8 cellular contexts compared by ENCODE assay signal in genomic region chr5:179549973-179550510, GRCh38. TPM values are rescaled to one million over a fixed set of nuclear protein-coding genes. Genes with fewer than 3 reads are reported as not detected.
DNase-seq lines count a peak whose midpoint lies in the region; ATAC-seq and TF ChIP-seq lines count a peak whose summit lies in the region.

No MANE protein-coding gene starts in this region.

- H3K27me3 Mint-ChIP-seq in activated naive CD4-positive, alpha-beta T cell treated with anti-CD3 and anti-CD28 coated beads, Interleukin-2, amount 50 U/mL, for 24 hours, result no peaks in the 10 kb centered on the region

- peak overlapping the region; percentile 97 for H3K4me3 Mint-ChIP-seq in activated naive CD4-positive, alpha-beta T cell treated with anti-CD3 and anti-CD28 coated beads, Interleukin-2, amount 50 U/mL, for 24 hours

- DNase-seq in NCI-H69 (lab: John Stamatoyannopoulos, UW), result peak; percentile 79
- DNase-seq in left cardiac atrium, result no peak
- DNase-seq in retina, result peak; percentile 81
- no peak for DNase-seq in activated gamma-delta T cell treated with Interleukin-2 at 50 U/mL for 16 hours
- DNase-seq in GM20000 (ENCODE audit: low spot score), result no peak

- H3K27ac Mint-ChIP-seq in activated naive CD4-positive, alpha-beta T cell treated with anti-CD3 and anti-CD28 coated beads, Interleukin-2, amount 50 U/mL, for 24 hours, result peak overlapping the region; percentile 100

- H3K9me3 Mint-ChIP-seq in activated naive CD4-positive, alpha-beta T cell treated with anti-CD3 and anti-CD28 coated beads, Interleukin-2, amount 50 U/mL, for 24 hours, result no peaks in the 10 kb centered on the region

- TF ChIP-seq CTCF in GM20000 (IDR thresholded peaks at IDR 0.05; ENCODE audit: extremely low read depth, missing control alignments), result no peak

- intact Hi-C loops in left cardiac atrium (cut with DNase I), result no loop called here

- ATAC-seq in GM18858 (IDR thresholded peaks at IDR 0.05; ENCODE audit: unreplicated experiment), result peak; percentile 16
- ATAC-seq in HG02642 (IDR thresholded peaks at IDR 0.05; ENCODE audit: poor library complexity, unreplicated experiment), result peak; percentile 31
- ATAC-seq in left cardiac atrium, result peak; percentile 12 to 14

- peaks cover 34% of the 10 kb centered on the region for H3K4me1 Mint-ChIP-seq in activated naive CD4-positive, alpha-beta T cell treated with anti-CD3 and anti-CD28 coated beads, Interleukin-2, amount 50 U/mL, for 24 hours

- peaks cover 6% of the 10 kb centered on the region for H3K36me3 Mint-ChIP-seq in activated naive CD4-positive, alpha-beta T cell treated with anti-CD3 and anti-CD28 coated beads, Interleukin-2, amount 50 U/mL, for 24 hours

RNA-seq across cellular contexts. Expression of gene RUFY1, which starts 0.3 kb away (rescaled TPM):
- 10 to 100 TPM; 22.9 to 26.3 TPM for total RNA-seq in left cardiac atrium

Comparison
In these comparisons a context has a peak if more than half of its experiments do, and no peak if none do; other contexts are left out.
1. DNase-seq: peak in NCI-H69 (single experiment) and retina (single experiment); none in left cardiac atrium (single experiment), activated gamma-delta T cell treated with Interleukin-2 at 50 U/mL for 16 hours (single experiment) and GM20000 (single experiment).
2. Peak in every context shown above with its lines, with median percentiles within 50 percentile points of each other: ATAC-seq.